In the genomic region with DNA sequence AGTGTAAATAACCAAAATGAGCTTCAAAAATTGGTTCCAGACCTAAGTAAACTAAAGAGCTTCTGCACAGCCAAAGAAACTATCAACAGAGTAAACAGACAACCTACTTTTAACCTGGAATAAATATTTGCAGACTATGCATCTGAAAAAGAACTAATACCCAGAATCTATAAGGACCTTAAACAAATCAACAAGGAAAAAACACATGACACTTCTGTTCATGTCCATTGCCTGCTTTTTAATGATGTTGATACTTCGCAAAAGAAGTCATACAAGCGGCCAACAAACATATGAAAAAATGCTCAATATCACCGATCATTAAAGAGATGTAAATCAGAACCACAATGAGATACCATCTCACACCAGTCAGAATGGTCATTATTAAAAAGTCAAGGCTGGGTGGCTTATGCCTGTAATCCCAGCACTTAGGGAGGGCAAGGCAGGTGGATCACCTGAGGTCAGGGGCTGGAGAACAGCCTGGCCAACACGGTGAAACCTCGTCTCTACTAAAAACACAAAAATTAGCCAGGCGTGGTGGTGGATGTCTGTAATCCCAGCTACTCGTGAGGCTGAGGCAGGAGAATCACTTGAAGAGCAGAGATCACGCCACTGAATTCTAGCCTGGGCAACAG, we compare ENCODE assay signal across 1 cellular context.
A peak's percentile ranks its signal among the peaks of the same experiment; 100 is the strongest.
TF ChIP-seq lines count a peak whose summit lies in the region.

No MANE protein-coding gene starts in this region.

TF ChIP-seq in HepG2, 621 proteins besides CTCF, POLR2A, EP300 and RAD21 (continued from another document and continues in another):
- TF ChIP-seq ZNF782 (CRISPR knock-in tag; IDR thresholded peaks at IDR 0.05; ENCODE audit: borderline replicate concordance) (no peak), MEF2D (CRISPR knock-in tag; IDR thresholded peaks at IDR 0.05) (0 out of 2 replicates have a peak, but pooled peaks have one; percentile 83), FOXJ3 (CRISPR knock-in tag; IDR thresholded peaks at IDR 0.05; ENCODE audit: borderline replicate concordance) (0 out of 2 replicates have a peak, but pooled peaks have one; percentile 33), KMT2B (CRISPR knock-in tag; IDR thresholded peaks at IDR 0.05) (no peak), ZNF781 (CRISPR knock-in tag; IDR thresholded peaks at IDR 0.05; ENCODE audit: borderline replicate concordance, not compliant biosample characterization) (no peak), SAP130 (CRISPR knock-in tag; IDR thresholded peaks at IDR 0.05; ENCODE audit: low read depth) (peak; percentile 76), MIXL1 (CRISPR knock-in tag; IDR thresholded peaks at IDR 0.05) (peak; percentile 78), SOX6 (IDR thresholded peaks at IDR 0.05) (no peak), SOX6 (CRISPR knock-in tag; IDR thresholded peaks at IDR 0.05) (peak; percentile 56; the same call in 1 of the 2 replicates), ATF7-NPFF (CRISPR knock-in tag; IDR thresholded peaks at IDR 0.05; ENCODE audit: low read depth) (no peak), ZNF777 (CRISPR knock-in tag; IDR thresholded peaks at IDR 0.05) (0 out of 2 replicates have a peak, but pooled peaks have one; percentile 21), FOXA1 (IDR thresholded peaks at IDR 0.05) (peak; percentile 90), FOXA1 (CRISPR knock-in tag; IDR thresholded peaks at IDR 0.05) (peak; percentile 64), ELF3 (CRISPR knock-in tag; IDR thresholded peaks at IDR 0.05) (peak; percentile 66), ZNF577 (CRISPR knock-in tag; IDR thresholded peaks at IDR 0.05; ENCODE audit: borderline replicate concordance, low read depth) (no peak), HMG20A (CRISPR knock-in tag; IDR thresholded peaks at IDR 0.05; ENCODE audit: borderline replicate concordance) (peak; percentile 81), ZNF598 (CRISPR knock-in tag; IDR thresholded peaks at IDR 0.05; ENCODE audit: borderline replicate concordance) (peak; percentile 23; the same call in 1 of the 2 replicates), TBX2 (CRISPR knock-in tag; IDR thresholded peaks at IDR 0.05; ENCODE audit: borderline replicate concordance) (peak; percentile 19; the same call in 1 of the 2 replicates), HNRNPK (IDR thresholded peaks at IDR 0.05; ENCODE audit: low read depth, low read length, poor library complexity, severe bottlenecking) (peak; percentile 10), MED8 (CRISPR knock-in tag; IDR thresholded peaks at IDR 0.05; ENCODE audit: insufficient replicate concordance) (peak; percentile 27), NR2C2 (CRISPR knock-in tag; IDR thresholded peaks at IDR 0.05; ENCODE audit: borderline replicate concordance) (0 out of 2 replicates have a peak, but pooled peaks have one; percentile 8), SIX1 (CRISPR knock-in tag; IDR thresholded peaks at IDR 0.05; ENCODE audit: borderline replicate concordance) (peak; percentile 64; the same call in 1 of the 2 replicates), KLF15 (CRISPR knock-in tag; IDR thresholded peaks at IDR 0.05; ENCODE audit: borderline replicate concordance) (no peak), SALL2 (CRISPR knock-in tag; IDR thresholded peaks at IDR 0.05) (0 out of 2 replicates have a peak, but pooled peaks have one; percentile 27)
- TF ChIP-seq, protein P1, sequence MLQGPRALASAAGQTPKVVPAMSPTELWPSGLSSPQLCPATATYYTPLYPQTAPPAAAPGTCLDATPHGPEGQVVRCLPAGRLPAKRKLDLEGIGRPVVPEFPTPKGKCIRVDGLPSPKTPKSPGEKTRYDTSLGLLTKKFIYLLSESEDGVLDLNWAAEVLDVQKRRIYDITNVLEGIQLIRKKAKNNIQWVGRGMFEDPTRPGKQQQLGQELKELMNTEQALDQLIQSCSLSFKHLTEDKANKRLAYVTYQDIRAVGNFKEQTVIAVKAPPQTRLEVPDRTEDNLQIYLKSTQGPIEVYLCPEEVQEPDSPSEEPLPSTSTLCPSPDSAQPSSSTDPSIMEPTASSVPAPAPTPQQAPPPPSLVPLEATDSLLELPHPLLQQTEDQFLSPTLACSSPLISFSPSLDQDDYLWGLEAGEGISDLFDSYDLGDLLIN (CRISPR knock-in tag; IDR thresholded peaks at IDR 0.05; ENCODE audit: borderline replicate concordance): no peak
- TF ChIP-seq, protein P2, sequence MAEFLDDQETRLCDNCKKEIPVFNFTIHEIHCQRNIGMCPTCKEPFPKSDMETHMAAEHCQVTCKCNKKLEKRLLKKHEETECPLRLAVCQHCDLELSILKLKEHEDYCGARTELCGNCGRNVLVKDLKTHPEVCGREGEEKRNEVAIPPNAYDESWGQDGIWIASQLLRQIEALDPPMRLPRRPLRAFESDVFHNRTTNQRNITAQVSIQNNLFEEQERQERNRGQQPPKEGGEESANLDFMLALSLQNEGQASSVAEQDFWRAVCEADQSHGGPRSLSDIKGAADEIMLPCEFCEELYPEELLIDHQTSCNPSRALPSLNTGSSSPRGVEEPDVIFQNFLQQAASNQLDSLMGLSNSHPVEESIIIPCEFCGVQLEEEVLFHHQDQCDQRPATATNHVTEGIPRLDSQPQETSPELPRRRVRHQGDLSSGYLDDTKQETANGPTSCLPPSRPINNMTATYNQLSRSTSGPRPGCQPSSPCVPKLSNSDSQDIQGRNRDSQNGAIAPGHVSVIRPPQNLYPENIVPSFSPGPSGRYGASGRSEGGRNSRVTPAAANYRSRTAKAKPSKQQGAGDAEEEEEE (CRISPR knock-in tag; IDR thresholded peaks at IDR 0.05; ENCODE audit: borderline replicate concordance): no peak
- TF ChIP-seq, protein P3, sequence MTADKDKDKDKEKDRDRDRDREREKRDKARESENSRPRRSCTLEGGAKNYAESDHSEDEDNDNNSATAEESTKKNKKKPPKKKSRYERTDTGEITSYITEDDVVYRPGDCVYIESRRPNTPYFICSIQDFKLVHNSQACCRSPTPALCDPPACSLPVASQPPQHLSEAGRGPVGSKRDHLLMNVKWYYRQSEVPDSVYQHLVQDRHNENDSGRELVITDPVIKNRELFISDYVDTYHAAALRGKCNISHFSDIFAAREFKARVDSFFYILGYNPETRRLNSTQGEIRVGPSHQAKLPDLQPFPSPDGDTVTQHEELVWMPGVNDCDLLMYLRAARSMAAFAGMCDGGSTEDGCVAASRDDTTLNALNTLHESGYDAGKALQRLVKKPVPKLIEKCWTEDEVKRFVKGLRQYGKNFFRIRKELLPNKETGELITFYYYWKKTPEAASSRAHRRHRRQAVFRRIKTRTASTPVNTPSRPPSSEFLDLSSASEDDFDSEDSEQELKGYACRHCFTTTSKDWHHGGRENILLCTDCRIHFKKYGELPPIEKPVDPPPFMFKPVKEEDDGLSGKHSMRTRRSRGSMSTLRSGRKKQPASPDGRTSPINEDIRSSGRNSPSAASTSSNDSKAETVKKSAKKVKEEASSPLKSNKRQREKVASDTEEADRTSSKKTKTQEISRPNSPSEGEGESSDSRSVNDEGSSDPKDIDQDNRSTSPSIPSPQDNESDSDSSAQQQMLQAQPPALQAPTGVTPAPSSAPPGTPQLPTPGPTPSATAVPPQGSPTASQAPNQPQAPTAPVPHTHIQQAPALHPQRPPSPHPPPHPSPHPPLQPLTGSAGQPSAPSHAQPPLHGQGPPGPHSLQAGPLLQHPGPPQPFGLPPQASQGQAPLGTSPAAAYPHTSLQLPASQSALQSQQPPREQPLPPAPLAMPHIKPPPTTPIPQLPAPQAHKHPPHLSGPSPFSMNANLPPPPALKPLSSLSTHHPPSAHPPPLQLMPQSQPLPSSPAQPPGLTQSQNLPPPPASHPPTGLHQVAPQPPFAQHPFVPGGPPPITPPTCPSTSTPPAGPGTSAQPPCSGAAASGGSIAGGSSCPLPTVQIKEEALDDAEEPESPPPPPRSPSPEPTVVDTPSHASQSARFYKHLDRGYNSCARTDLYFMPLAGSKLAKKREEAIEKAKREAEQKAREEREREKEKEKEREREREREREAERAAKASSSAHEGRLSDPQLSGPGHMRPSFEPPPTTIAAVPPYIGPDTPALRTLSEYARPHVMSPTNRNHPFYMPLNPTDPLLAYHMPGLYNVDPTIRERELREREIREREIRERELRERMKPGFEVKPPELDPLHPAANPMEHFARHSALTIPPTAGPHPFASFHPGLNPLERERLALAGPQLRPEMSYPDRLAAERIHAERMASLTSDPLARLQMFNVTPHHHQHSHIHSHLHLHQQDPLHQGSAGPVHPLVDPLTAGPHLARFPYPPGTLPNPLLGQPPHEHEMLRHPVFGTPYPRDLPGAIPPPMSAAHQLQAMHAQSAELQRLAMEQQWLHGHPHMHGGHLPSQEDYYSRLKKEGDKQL (CRISPR knock-in tag; IDR thresholded peaks at IDR 0.05; ENCODE audit: low read depth): peak; percentile 89
- TF ChIP-seq, protein P4, sequence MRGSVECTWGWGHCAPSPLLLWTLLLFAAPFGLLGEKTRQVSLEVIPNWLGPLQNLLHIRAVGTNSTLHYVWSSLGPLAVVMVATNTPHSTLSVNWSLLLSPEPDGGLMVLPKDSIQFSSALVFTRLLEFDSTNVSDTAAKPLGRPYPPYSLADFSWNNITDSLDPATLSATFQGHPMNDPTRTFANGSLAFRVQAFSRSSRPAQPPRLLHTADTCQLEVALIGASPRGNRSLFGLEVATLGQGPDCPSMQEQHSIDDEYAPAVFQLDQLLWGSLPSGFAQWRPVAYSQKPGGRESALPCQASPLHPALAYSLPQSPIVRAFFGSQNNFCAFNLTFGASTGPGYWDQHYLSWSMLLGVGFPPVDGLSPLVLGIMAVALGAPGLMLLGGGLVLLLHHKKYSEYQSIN (CRISPR knock-in tag; IDR thresholded peaks at IDR 0.05; ENCODE audit: borderline replicate concordance): no peak
- TF ChIP-seq, protein P5, sequence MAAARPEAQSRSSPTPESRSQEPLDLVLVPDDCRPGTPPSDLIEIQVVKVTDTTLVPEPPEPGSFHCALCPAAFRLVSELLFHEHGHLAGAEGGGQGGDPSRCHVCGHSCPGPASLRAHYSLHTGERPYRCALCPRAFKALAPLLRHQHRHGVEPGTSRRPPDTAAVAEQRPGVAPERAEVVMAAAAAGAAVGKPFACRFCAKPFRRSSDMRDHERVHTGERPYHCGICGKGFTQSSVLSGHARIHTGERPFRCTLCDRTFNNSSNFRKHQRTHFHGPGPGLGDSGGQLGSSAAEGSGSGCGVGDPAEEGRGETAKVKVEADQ (CRISPR knock-in tag; IDR thresholded peaks at IDR 0.05; ENCODE audit: borderline replicate concordance): no peak
- TF ChIP-seq, protein P6, sequence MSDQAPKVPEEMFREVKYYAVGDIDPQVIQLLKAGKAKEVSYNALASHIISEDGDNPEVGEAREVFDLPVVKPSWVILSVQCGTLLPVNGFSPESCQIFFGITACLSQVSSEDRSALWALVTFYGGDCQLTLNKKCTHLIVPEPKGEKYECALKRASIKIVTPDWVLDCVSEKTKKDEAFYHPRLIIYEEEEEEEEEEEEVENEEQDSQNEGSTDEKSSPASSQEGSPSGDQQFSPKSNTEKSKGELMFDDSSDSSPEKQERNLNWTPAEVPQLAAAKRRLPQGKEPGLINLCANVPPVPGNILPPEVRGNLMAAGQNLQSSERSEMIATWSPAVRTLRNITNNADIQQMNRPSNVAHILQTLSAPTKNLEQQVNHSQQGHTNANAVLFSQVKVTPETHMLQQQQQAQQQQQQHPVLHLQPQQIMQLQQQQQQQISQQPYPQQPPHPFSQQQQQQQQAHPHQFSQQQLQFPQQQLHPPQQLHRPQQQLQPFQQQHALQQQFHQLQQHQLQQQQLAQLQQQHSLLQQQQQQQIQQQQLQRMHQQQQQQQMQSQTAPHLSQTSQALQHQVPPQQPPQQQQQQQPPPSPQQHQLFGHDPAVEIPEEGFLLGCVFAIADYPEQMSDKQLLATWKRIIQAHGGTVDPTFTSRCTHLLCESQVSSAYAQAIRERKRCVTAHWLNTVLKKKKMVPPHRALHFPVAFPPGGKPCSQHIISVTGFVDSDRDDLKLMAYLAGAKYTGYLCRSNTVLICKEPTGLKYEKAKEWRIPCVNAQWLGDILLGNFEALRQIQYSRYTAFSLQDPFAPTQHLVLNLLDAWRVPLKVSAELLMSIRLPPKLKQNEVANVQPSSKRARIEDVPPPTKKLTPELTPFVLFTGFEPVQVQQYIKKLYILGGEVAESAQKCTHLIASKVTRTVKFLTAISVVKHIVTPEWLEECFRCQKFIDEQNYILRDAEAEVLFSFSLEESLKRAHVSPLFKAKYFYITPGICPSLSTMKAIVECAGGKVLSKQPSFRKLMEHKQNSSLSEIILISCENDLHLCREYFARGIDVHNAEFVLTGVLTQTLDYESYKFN (CRISPR knock-in tag; conservative IDR thresholded peaks at IDR 0.05): peak; percentile 89
- TF ChIP-seq, protein P7, sequence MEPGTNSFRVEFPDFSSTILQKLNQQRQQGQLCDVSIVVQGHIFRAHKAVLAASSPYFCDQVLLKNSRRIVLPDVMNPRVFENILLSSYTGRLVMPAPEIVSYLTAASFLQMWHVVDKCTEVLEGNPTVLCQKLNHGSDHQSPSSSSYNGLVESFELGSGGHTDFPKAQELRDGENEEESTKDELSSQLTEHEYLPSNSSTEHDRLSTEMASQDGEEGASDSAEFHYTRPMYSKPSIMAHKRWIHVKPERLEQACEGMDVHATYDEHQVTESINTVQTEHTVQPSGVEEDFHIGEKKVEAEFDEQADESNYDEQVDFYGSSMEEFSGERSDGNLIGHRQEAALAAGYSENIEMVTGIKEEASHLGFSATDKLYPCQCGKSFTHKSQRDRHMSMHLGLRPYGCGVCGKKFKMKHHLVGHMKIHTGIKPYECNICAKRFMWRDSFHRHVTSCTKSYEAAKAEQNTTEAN (CRISPR knock-in tag; conservative IDR thresholded peaks at IDR 0.05): no peak
- TF ChIP-seq, protein P8, sequence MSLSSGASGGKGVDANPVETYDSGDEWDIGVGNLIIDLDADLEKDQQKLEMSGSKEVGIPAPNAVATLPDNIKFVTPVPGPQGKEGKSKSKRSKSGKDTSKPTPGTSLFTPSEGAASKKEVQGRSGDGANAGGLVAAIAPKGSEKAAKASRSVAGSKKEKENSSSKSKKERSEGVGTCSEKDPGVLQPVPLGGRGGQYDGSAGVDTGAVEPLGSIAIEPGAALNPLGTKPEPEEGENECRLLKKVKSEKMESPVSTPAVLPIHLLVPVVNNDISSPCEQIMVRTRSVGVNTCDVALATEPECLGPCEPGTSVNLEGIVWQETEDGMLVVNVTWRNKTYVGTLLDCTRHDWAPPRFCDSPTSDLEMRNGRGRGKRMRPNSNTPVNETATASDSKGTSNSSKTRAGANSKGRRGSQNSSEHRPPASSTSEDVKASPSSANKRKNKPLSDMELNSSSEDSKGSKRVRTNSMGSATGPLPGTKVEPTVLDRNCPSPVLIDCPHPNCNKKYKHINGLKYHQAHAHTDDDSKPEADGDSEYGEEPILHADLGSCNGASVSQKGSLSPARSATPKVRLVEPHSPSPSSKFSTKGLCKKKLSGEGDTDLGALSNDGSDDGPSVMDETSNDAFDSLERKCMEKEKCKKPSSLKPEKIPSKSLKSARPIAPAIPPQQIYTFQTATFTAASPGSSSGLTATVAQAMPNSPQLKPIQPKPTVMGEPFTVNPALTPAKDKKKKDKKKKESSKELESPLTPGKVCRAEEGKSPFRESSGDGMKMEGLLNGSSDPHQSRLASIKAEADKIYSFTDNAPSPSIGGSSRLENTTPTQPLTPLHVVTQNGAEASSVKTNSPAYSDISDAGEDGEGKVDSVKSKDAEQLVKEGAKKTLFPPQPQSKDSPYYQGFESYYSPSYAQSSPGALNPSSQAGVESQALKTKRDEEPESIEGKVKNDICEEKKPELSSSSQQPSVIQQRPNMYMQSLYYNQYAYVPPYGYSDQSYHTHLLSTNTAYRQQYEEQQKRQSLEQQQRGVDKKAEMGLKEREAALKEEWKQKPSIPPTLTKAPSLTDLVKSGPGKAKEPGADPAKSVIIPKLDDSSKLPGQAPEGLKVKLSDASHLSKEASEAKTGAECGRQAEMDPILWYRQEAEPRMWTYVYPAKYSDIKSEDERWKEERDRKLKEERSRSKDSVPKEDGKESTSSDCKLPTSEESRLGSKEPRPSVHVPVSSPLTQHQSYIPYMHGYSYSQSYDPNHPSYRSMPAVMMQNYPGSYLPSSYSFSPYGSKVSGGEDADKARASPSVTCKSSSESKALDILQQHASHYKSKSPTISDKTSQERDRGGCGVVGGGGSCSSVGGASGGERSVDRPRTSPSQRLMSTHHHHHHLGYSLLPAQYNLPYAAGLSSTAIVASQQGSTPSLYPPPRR (CRISPR knock-in tag; IDR thresholded peaks at IDR 0.05; ENCODE audit: borderline replicate concordance): peak; percentile 91
